In genomic region chr11:71782229-71782856, GRCh38 we compare ENCODE assay signal across 2 cellular contexts.
TF ChIP-seq lines count a peak whose summit lies in the region.

No MANE protein-coding gene starts in this region.

TF ChIP-seq in K562, 482 proteins besides CTCF, POLR2A, EP300 and RAD21:
- TF ChIP-seq MAFG (tag; conservative IDR thresholded peaks at IDR 0.05) (peak; percentile 27; the same call in 1 of the 2 replicates), MAFF (IDR thresholded peaks at IDR 0.05; ENCODE audit: low read length) (peak; percentile 46; the same call in 1 of the 2 replicates), RCOR1 (IDR thresholded peaks at IDR 0.05; ENCODE audit: borderline replicate concordance in 1 of 2, low read depth in 2 of 2, low read length in 2 of 2) (0 out of 4 replicates have a peak, but pooled peaks of 1 of the 2 experiments have one; percentile 24), C11orf30 (IDR thresholded peaks at IDR 0.05; ENCODE audit: low read depth) (peak; percentile 70), NFE2 (IDR thresholded peaks at IDR 0.05; ENCODE audit: low read depth) (peak; percentile 82), DPF2 (IDR thresholded peaks at IDR 0.05) (peak; percentile 38; the same call in 1 of the 2 replicates), ZNF316 (IDR thresholded peaks at IDR 0.05) (peak; percentile 35; the same call in 1 of the 2 replicates), MAFK (IDR thresholded peaks at IDR 0.05; ENCODE audit: low read length) (peak; percentile 32; the same call in 1 of the 2 replicates), ARID1B (IDR thresholded peaks at IDR 0.05) (0 out of 2 replicates have a peak, but pooled peaks have one; percentile 16)
TF ChIP-seq in K562: peak in this region for 9; not testable (repeated sequence) for 473.

TF ChIP-seq in HepG2, 621 proteins besides CTCF, POLR2A, EP300 and RAD21:
- TF ChIP-seq ELF3 (CRISPR knock-in tag; IDR thresholded peaks at IDR 0.05) (0 out of 2 replicates have a peak, but pooled peaks have one; percentile 16), ZBTB33 (CRISPR knock-in tag; IDR thresholded peaks at IDR 0.05) (peak; percentile 69; the same call in 1 of the 2 replicates)
